Comparison of ENCODE assay signal across 1 cellular context in genomic region chr6:41920921-41921711, GRCh38.
TF ChIP-seq lines count a peak whose summit lies in the region.

Gene BYSL, plus strand, starts transcription at chr6:41921499. Its CDS starts 64 bp downstream, at chr6:41921563.
Gene MED20, minus strand, starts transcription at chr6:41921139. Its CDS starts 121 bp downstream, at chr6:41921018.

TF ChIP-seq in A549, 52 proteins besides CTCF, POLR2A, EP300 and RAD21 (continued from another document):
- TF ChIP-seq REST (IDR thresholded peaks at IDR 0.05) (no peak), SMC3 (IDR thresholded peaks at IDR 0.05) (peak; percentile 6; the same call in 1 of the 3 replicates), NR3C1 (IDR thresholded peaks at IDR 0.05) (no peak), BHLHE40 (IDR thresholded peaks at IDR 0.05; ENCODE audit: low read depth, low read length) (no peak), POLR2AphosphoS2 (conservative IDR thresholded peaks at IDR 0.05; ENCODE audit: low read length) (no peak), CEBPB (IDR thresholded peaks at IDR 0.05) (peak in 1 of 2 experiments; percentile 73; a peak in 2 of 4 replicates), JUN (IDR thresholded peaks at IDR 0.05) (peak; percentile 37 to 51; a peak in 4 of 5 replicates), CBX2 (IDR thresholded peaks at IDR 0.05; ENCODE audit: borderline replicate concordance, low read depth) (no peak), MYC (IDR thresholded peaks at IDR 0.05; ENCODE audit: borderline replicate concordance, low read length) (peak; percentile 89), RFX5 (IDR thresholded peaks at IDR 0.05) (peak; percentile 22; the same call in 1 of the 2 replicates), MAX (IDR thresholded peaks at IDR 0.05) (peak; percentile 96), TP53 (CRISPR knock-in tag; IDR thresholded peaks at IDR 0.05) (0 out of 2 replicates have a peak, but pooled peaks have one; percentile 30), SREBF2 (IDR thresholded peaks at IDR 0.05) (no peak), USF2 (IDR thresholded peaks at IDR 0.05) (no peak), FOSB (CRISPR knock-in tag; IDR thresholded peaks at IDR 0.05) (no peak), ESRRA (IDR thresholded peaks at IDR 0.05; ENCODE audit: borderline replicate concordance, low read length) (no peak), HES2 (IDR thresholded peaks at IDR 0.05) (no peak), PHF8 (IDR thresholded peaks at IDR 0.05; ENCODE audit: borderline replicate concordance, low read depth) (peak; percentile 82), PBX3 (IDR thresholded peaks at IDR 0.05) (no peak), KDM5A (IDR thresholded peaks at IDR 0.05) (peak; percentile 75), RARB (CRISPR knock-in tag; IDR thresholded peaks at IDR 0.05) (no peak)
TF ChIP-seq in A549: peak in this region for 11.
